In the genomic region with DNA sequence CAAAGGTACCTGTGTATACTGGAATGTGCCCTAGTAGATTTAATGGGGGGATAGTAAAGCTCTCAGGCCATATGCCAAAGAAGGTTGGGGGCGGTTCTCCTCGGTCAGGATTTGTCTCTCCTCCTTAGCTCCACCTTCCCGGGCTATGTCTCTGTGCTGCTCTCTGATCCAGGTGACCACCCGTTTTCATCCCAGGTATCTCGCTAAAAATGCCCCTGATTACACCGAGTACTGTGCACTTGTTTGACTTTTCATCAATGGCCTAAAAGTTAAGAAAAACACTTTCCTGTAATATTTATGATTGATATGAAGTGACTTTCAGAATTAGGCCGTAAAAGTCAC, we compare ENCODE assay signal across 8 cellular contexts. TPM values are rescaled to one million over a fixed set of nuclear protein-coding genes. Genes with fewer than 3 reads are reported as not detected.
DNase-seq lines count a peak whose midpoint lies in the region; ATAC-seq and TF ChIP-seq lines count a peak whose summit lies in the region.

No MANE protein-coding gene starts in this region.

- H3K4me1 ChIP-seq in DOHH2 (ENCODE audit: control insufficient read depth, low read length): peaks cover 30% of the 10 kb centered on the region
- H3K4me1 ChIP-seq in MM.1S (ENCODE audit: low read length): 0 out of 2 replicates have a peak, but pooled peaks cover 3% of the 10 kb centered on the region

- H3K27me3 ChIP-seq in DOHH2 (ENCODE audit: control insufficient read depth, low read length) (no peaks in the 10 kb centered on the region), MM.1S (replicated peaks; ENCODE audit: insufficient read depth, low read length) (no peaks in the 10 kb centered on the region), brain microvascular endothelial cell (replicated peaks) (no peaks in the 10 kb centered on the region)

- H3K9me3 Mint-ChIP-seq in memory B cell: no peaks in the 10 kb centered on the region

- DNase-seq in MM.1S (peak; percentile 35), brain microvascular endothelial cell (no peak), memory B cell (ENCODE audit: low spot score in 2 of 2) (no peak), occipital lobe (lab: John Stamatoyannopoulos, UW) (no peak)
- DNase-seq in effector CD8-positive, alpha-beta T cell (lab: John Stamatoyannopoulos, UW): no peak

- H3K9me3 ChIP-seq in DOHH2 (ENCODE audit: control insufficient read depth, insufficient read depth, low read length): no peaks in the 10 kb centered on the region
- no peaks in the 10 kb centered on the region for H3K9me3 ChIP-seq in MM.1S (replicated peaks; ENCODE audit: insufficient read depth, low read length)

- H3K36me3 Mint-ChIP-seq in memory B cell: peaks cover 22% of the 10 kb centered on the region

- H3K27me3 Mint-ChIP-seq in memory B cell: no peaks in the 10 kb centered on the region

- peaks cover 8% of the 10 kb centered on the region for H3F3A ChIP-seq in DOHH2 (ENCODE audit: control insufficient read depth, insufficient read depth)
- H3F3A ChIP-seq in MM.1S (ENCODE audit: insufficient read depth, low read length): peaks cover 20% of the 10 kb centered on the region

- peak overlapping the region; percentile 84 for H3K4me2 ChIP-seq in DOHH2 (ENCODE audit: low read length)
- peak overlapping the region; percentile 84 for H3K4me2 ChIP-seq in MM.1S (ENCODE audit: low read depth, low read length)

- H3K4me3 Mint-ChIP-seq in memory B cell: peak overlapping the region; percentile 79

- H3K27ac ChIP-seq in DOHH2 (ENCODE audit: low read depth, low read length): peak overlapping the region; percentile 80
- peak overlapping the region; percentile 74; the same call in 1 of the 2 replicates for H3K27ac ChIP-seq in MM.1S (ENCODE audit: low read length)
- H3K27ac ChIP-seq in brain microvascular endothelial cell: peak overlapping the region; percentile 98

- H4K20me1 ChIP-seq in DOHH2 (ENCODE audit: control insufficient read depth, insufficient read depth, low read depth, low read length): no peaks in the 10 kb centered on the region; the same call in 1 of the 2 replicates
- no peaks in the 10 kb centered on the region for H4K20me1 ChIP-seq in MM.1S (ENCODE audit: insufficient read depth, low read length)

- H3K27ac Mint-ChIP-seq in memory B cell: peak overlapping the region; percentile 67

- in situ Hi-C loops in brain microvascular endothelial cell (cut with HindIII; ENCODE audit: low pct_ligation_motif_present, low sequenced_read_pairs): no loop called here

- H3K79me2 ChIP-seq in DOHH2 (ENCODE audit: control insufficient read depth, low read length): peaks cover 98% of the 10 kb centered on the region
- peaks cover 94% of the 10 kb centered on the region for H3K79me2 ChIP-seq in MM.1S (ENCODE audit: low read length)

- H3K9me2 ChIP-seq in DOHH2 (replicated peaks; ENCODE audit: control insufficient read depth, low read length) (no peaks in the 10 kb centered on the region), MM.1S (replicated peaks; ENCODE audit: insufficient read depth, low read length) (no peaks in the 10 kb centered on the region)

- H3K4me1 Mint-ChIP-seq in memory B cell: peaks cover 29% of the 10 kb centered on the region

- peak overlapping the region; percentile 95 for H3K9ac ChIP-seq in MM.1S (ENCODE audit: low read length)

- ATAC-seq in memory B cell (ENCODE audit: low read depth): no peak
- ATAC-seq in HG03354 (IDR thresholded peaks at IDR 0.05; ENCODE audit: poor library complexity, severe bottlenecking, unreplicated experiment): no peak
- no peak for ATAC-seq in HG02678 (IDR thresholded peaks at IDR 0.05; ENCODE audit: unreplicated experiment)

- H3K36me3 ChIP-seq in DOHH2 (ENCODE audit: control insufficient read depth, low read length) (peaks cover 82% of the 10 kb centered on the region), MM.1S (replicated peaks; ENCODE audit: insufficient read depth, low read length) (peaks cover 22% of the 10 kb centered on the region), brain microvascular endothelial cell (replicated peaks) (peaks cover 54% of the 10 kb centered on the region)

- peak overlapping the region; percentile 81 for H2AFZ ChIP-seq in MM.1S (ENCODE audit: low read length)

- no peak for TF ChIP-seq CTCF in DOHH2 (IDR thresholded peaks at IDR 0.05; ENCODE audit: low read depth, low read length, poor library complexity, severe bottlenecking)
- no peak for TF ChIP-seq CTCF in MM.1S (IDR thresholded peaks at IDR 0.05; ENCODE audit: low read length)
- TF ChIP-seq CTCF in brain microvascular endothelial cell (IDR thresholded peaks at IDR 0.05; ENCODE audit: low read depth, low read length, missing control alignments): no peak

- H3K4me3 ChIP-seq in DOHH2 (ENCODE audit: low read length): peak overlapping the region; percentile 93
- peak overlapping the region; percentile 98 for H3K4me3 ChIP-seq in MM.1S (ENCODE audit: low read length)
- H3K4me3 ChIP-seq in brain microvascular endothelial cell (ENCODE audit: low read depth, low read length): peak overlapping the region; percentile 93

RNA-seq across cellular contexts. Expression of a gene that starts 0.7 kb away (rescaled TPM):
- total RNA-seq in occipital lobe: 12.9 TPM

RNA-seq across cellular contexts. Expression of a gene that starts 2.3 kb away (rescaled TPM):
- total RNA-seq in occipital lobe: 20.0 TPM
